Comparison of ENCODE assay signal across 13 cellular contexts in genomic region chr2:205086689-205087088, GRCh38.
"Had no signal": no experiment of that assay in that cellular context is flagged by ENCODE, and none has a peak within 500 bp of the region (broad histone marks: within the 10 kb centered on the region; RNA-seq: fewer than 3 reads in every experiment).

No MANE protein-coding gene starts in this region.

- H3K27ac ChIP-seq: gastrocnemius medialis, ovary, VCaP had no signal

- H3K27me3 ChIP-seq: gastrocnemius medialis, ovary had no signal

- H3K36me3 ChIP-seq: gastrocnemius medialis, ovary had no signal

- DNase-seq: activated CD4-positive, alpha-beta T cell treated with anti-CD3 and anti-CD28 coated beads for 36 hours; activated CD8-positive, alpha-beta memory T cell treated with anti-CD3 and anti-CD28 coated beads, Interleukin-2, amount 50 U/mL, for 4 hours; activated CD8-positive, alpha-beta T cell treated with anti-CD3 and anti-CD28 coated beads for 36 hours; activated naive CD8-positive, alpha-beta T cell treated with anti-CD3 and anti-CD28 coated beads, Interleukin-2, amount 10 ng/mL, durations not matched to agents 7 days and 5 days; activated T-cell treated with anti-CD3 and anti-CD28 coated beads, Interleukin-2, amount 50 U/mL, for 72 hours; aorta; gastrocnemius medialis; ovary; stimulated activated CD4-positive, alpha-beta T cell treated with anti-CD3 and anti-CD28 coated beads, Interleukin-4, amount 100 ng/mL, for 1 hour; stimulated activated CD8-positive, alpha-beta memory T cell treated with anti-CD3 and anti-CD28 coated beads, Interleukin-4, amount 100 ng/mL, for 48 hours; stimulated activated naive CD8-positive, alpha-beta T cell treated with anti-CD3 and anti-CD28 coated beads, Interleukin-15, Interleukin-2, amounts not matched to agents 100 U/mL and 50 U/mL, for 24 hours; T1000 had no signal

- H3K4me3 ChIP-seq: gastrocnemius medialis, ovary had no signal

- H3K4me1 ChIP-seq: gastrocnemius medialis had no signal

- H3K9me3 ChIP-seq: gastrocnemius medialis, ovary had no signal
